In genomic region chr22:24175160-24175808, GRCh38 we compare ENCODE assay signal across 8 cellular contexts. TPM values are rescaled to one million over a fixed set of nuclear protein-coding genes. Genes with fewer than 3 reads are reported as not detected.
A peak's percentile ranks its signal among the peaks of the same experiment; 100 is the strongest.
DNase-seq lines count a peak whose midpoint lies in the region; ATAC-seq and TF ChIP-seq lines count a peak whose summit lies in the region.

No MANE protein-coding gene starts in this region.

- H3K36me3 ChIP-seq in endodermal cell (ENCODE audit: control insufficient read depth, insufficient read depth, low read length), result peaks cover 19% of the 10 kb centered on the region

- ATAC-seq in activated CD8-positive, alpha-beta memory T cell treated with anti-CD3 and anti-CD28 coated beads, Interleukin-2, amount 10 ng/mL, durations not matched to agents 7 days and 5 days, result peak; percentile 69
- no peak for ATAC-seq in HG03095 (IDR thresholded peaks at IDR 0.05; ENCODE audit: unreplicated experiment)

- peaks cover 7% of the 10 kb centered on the region for H3K36me3 Mint-ChIP-seq in activated CD8-positive, alpha-beta memory T cell treated with anti-CD3 and anti-CD28 coated beads, Interleukin-2, amount 10 ng/mL, durations not matched to agents 7 days and 5 days
- peaks cover 18% of the 10 kb centered on the region for H3K36me3 Mint-ChIP-seq in endodermal cell (ENCODE audit: low read depth)
- H3K36me3 Mint-ChIP-seq in mesothelial cell of epicardium, result no peaks in the 10 kb centered on the region

- no peaks in the 10 kb centered on the region for H3K4me1 Mint-ChIP-seq in activated CD8-positive, alpha-beta memory T cell treated with anti-CD3 and anti-CD28 coated beads, Interleukin-2, amount 10 ng/mL, durations not matched to agents 7 days and 5 days
- H3K4me1 Mint-ChIP-seq in endodermal cell (no peaks in the 10 kb centered on the region), mesothelial cell of epicardium (no peaks in the 10 kb centered on the region)

- H3K27me3 ChIP-seq in endodermal cell (ENCODE audit: control insufficient read depth, insufficient read depth, low read length, poor library complexity, severe bottlenecking), result no peaks in the 10 kb centered on the region

- H3K27ac Mint-ChIP-seq in activated CD8-positive, alpha-beta memory T cell treated with anti-CD3 and anti-CD28 coated beads, Interleukin-2, amount 10 ng/mL, durations not matched to agents 7 days and 5 days, result peak overlapping the region; percentile 42
- H3K27ac Mint-ChIP-seq in endodermal cell, result no peak overlapping the region
- H3K27ac Mint-ChIP-seq in mesothelial cell of epicardium, result no peak overlapping the region

- TF ChIP-seq CTCF in endodermal cell (conservative IDR thresholded peaks at IDR 0.05) (peak; percentile 96), mesothelial cell of epicardium (IDR thresholded peaks at IDR 0.05; ENCODE audit: unreplicated experiment) (peak; percentile 54)

- no peaks in the 10 kb centered on the region for H3K4me1 ChIP-seq in endodermal cell (ENCODE audit: control insufficient read depth, insufficient read depth, low read length)

- peak overlapping the region; percentile 34 for H3K27ac ChIP-seq in endodermal cell (ENCODE audit: low read depth, low read length)

- H3K4me3 ChIP-seq in endodermal cell (ENCODE audit: low read length), result no peak overlapping the region

- no peaks in the 10 kb centered on the region for H3K9me3 Mint-ChIP-seq in activated CD8-positive, alpha-beta memory T cell treated with anti-CD3 and anti-CD28 coated beads, Interleukin-2, amount 10 ng/mL, durations not matched to agents 7 days and 5 days (ENCODE audit: low read depth)
- no peaks in the 10 kb centered on the region for H3K9me3 Mint-ChIP-seq in endodermal cell
- no peaks in the 10 kb centered on the region for H3K9me3 Mint-ChIP-seq in mesothelial cell of epicardium

- CTCF ChIA-PET in activated CD8-positive, alpha-beta memory T cell treated with anti-CD3 and anti-CD28 coated beads, Interleukin-2, amount 10 ng/mL, durations not matched to agents 7 days and 5 days (lab: Charles Lee), result interaction anchor here (0.7 to 3.8 kb wide), 18 partner anchors 11 to 266 kb away, joined by 3 to 35 read pairs (median 5); no protein-coding TSS in a partner anchor

- 51 to 68% methylated on average over 6 to 11 of the region's 11 CpGs for WGBS in endodermal cell (ENCODE audit: insufficient coverage in 1 of 2, insufficient read length in 1 of 2), 2 experiments

- DNase-seq in NCI-H2196 (lab: John Stamatoyannopoulos, UW; ENCODE audit: unreplicated experiment) (peak; percentile 35), NCI-H2196 treated with DMSO at 0.1 percent for 48 hours (lab: John Stamatoyannopoulos, UW; ENCODE audit: unreplicated experiment) (no peak), NCI-H524 treated with DMSO at 0.1 percent for 48 hours (lab: John Stamatoyannopoulos, UW) (peak; percentile 11), endodermal cell (peak; percentile 95), mesothelial cell of epicardium (ENCODE audit: low spot score in 2 of 2, unreplicated experiment in 2 of 2) (peak in 1 of 2 experiments; percentile 69)
- peak; percentile 76 for DNase-seq in activated CD8-positive, alpha-beta memory T cell treated with anti-CD3 and anti-CD28 coated beads, Interleukin-2, amount 10 ng/mL, durations not matched to agents 7 days and 5 days
- peak; percentile 51 for DNase-seq in stimulated activated CD8-positive, alpha-beta memory T cell treated with anti-CD3 and anti-CD28 coated beads, Interleukin-4, amount 100 ng/mL, for 24 hours (ENCODE audit: low read depth)

- no peak overlapping the region for H3K9ac ChIP-seq in endodermal cell (ENCODE audit: extremely low read depth, low read length, poor library complexity, severe bottlenecking)

- H3K27me3 Mint-ChIP-seq in activated CD8-positive, alpha-beta memory T cell treated with anti-CD3 and anti-CD28 coated beads, Interleukin-2, amount 10 ng/mL, durations not matched to agents 7 days and 5 days, result no peaks in the 10 kb centered on the region
- H3K27me3 Mint-ChIP-seq in endodermal cell (ENCODE audit: insufficient read depth), result no peaks in the 10 kb centered on the region
- H3K27me3 Mint-ChIP-seq in mesothelial cell of epicardium (ENCODE audit: low read depth), result no peaks in the 10 kb centered on the region

- no peak overlapping the region for H3K4me3 Mint-ChIP-seq in activated CD8-positive, alpha-beta memory T cell treated with anti-CD3 and anti-CD28 coated beads, Interleukin-2, amount 10 ng/mL, durations not matched to agents 7 days and 5 days
- H3K4me3 Mint-ChIP-seq in endodermal cell, result no peak overlapping the region
- no peak overlapping the region for H3K4me3 Mint-ChIP-seq in mesothelial cell of epicardium

- no peaks in the 10 kb centered on the region for H3K9me3 ChIP-seq in endodermal cell (ENCODE audit: control insufficient read depth, low read length)

RNA-seq across cellular contexts. Expression of gene SUSD2, which starts 6.0 kb away (rescaled TPM):
- total RNA-seq in activated CD8-positive, alpha-beta memory T cell treated with anti-CD3 and anti-CD28 coated beads, Interleukin-2, amount 10 ng/mL, durations not matched to agents 7 days and 5 days, result under 1 TPM; 0.52 to 0.96 TPM
- total RNA-seq in endodermal cell, result 1 to 10 TPM in 1 of 2 donors, under 1 TPM in 1; 0.40 to 1.6 TPM
- 2.9 TPM for polyA plus RNA-seq in endodermal cell (2013, experiment 1 of 2)
- polyA plus RNA-seq in endodermal cell (2013, experiment 2 of 2), result 2.2 TPM
- total RNA-seq in mesothelial cell of epicardium, result 0.91 to 1.4 TPM (median 1.2 TPM) in 3 replicates
